In genomic region chr16:57810197-57811024, GRCh38 we compare ENCODE assay signal across 1 cellular context.
A peak's percentile ranks its signal among the peaks of the same experiment; 100 is the strongest.
TF ChIP-seq lines count a peak whose summit lies in the region.

No MANE protein-coding gene starts in this region.

TF ChIP-seq in HepG2, 621 proteins besides CTCF, POLR2A, EP300 and RAD21 (continued from another document and continues in another):
- TF ChIP-seq ZNF781 (CRISPR knock-in tag; IDR thresholded peaks at IDR 0.05; ENCODE audit: borderline replicate concordance, not compliant biosample characterization) (peak; percentile 43), ZFP62 (CRISPR knock-in tag; IDR thresholded peaks at IDR 0.05) (no peak), U2AF2 (IDR thresholded peaks at IDR 0.05; ENCODE audit: low read depth, low read length) (no peak), ZNF362 (CRISPR knock-in tag; IDR thresholded peaks at IDR 0.05; ENCODE audit: borderline replicate concordance) (peak; percentile 49; the same call in 1 of the 2 replicates), REPIN1 (CRISPR knock-in tag; IDR thresholded peaks at IDR 0.05; ENCODE audit: borderline replicate concordance, low read depth) (peak; percentile 71), ZNF75D (CRISPR knock-in tag; IDR thresholded peaks at IDR 0.05; ENCODE audit: borderline replicate concordance) (no peak), MLLT10 (CRISPR knock-in tag; IDR thresholded peaks at IDR 0.05) (no peak), ZNF496 (CRISPR knock-in tag; IDR thresholded peaks at IDR 0.05; ENCODE audit: insufficient replicate concordance) (no peak), TRIM24 (CRISPR knock-in tag; IDR thresholded peaks at IDR 0.05) (no peak), ZBTB46 (CRISPR knock-in tag; IDR thresholded peaks at IDR 0.05; ENCODE audit: borderline replicate concordance) (0 out of 2 replicates have a peak, but pooled peaks have one; percentile 49), CHD4 (IDR thresholded peaks at IDR 0.05; ENCODE audit: borderline replicate concordance, low read length) (peak; percentile 97), KLF12 (CRISPR knock-in tag; IDR thresholded peaks at IDR 0.05; ENCODE audit: borderline replicate concordance) (no peak), MBD4 (IDR thresholded peaks at IDR 0.05; ENCODE audit: borderline replicate concordance, low read length) (no peak), ARNT2 (CRISPR knock-in tag; IDR thresholded peaks at IDR 0.05; ENCODE audit: low read depth) (peak; percentile 91; the same call in 1 of the 2 replicates), YEATS4 (CRISPR knock-in tag; IDR thresholded peaks at IDR 0.05; ENCODE audit: borderline replicate concordance) (0 out of 2 replicates have a peak, but pooled peaks have one; percentile 21), MIER2 (CRISPR knock-in tag; IDR thresholded peaks at IDR 0.05) (no peak), HHEX (CRISPR knock-in tag; IDR thresholded peaks at IDR 0.05) (peak; percentile 25; the same call in 1 of the 2 replicates), ZNF589 (CRISPR knock-in tag; conservative IDR thresholded peaks at IDR 0.05) (no peak), ZNF619 (CRISPR knock-in tag; IDR thresholded peaks at IDR 0.05) (peak; percentile 61; the same call in 1 of the 2 replicates), KAT7 (CRISPR knock-in tag; IDR thresholded peaks at IDR 0.05; ENCODE audit: borderline replicate concordance) (0 out of 2 replicates have a peak, but pooled peaks have one; percentile 42), TAF1 (CRISPR knock-in tag; IDR thresholded peaks at IDR 0.05) (peak; percentile 52; the same call in 1 of the 2 replicates), ZNF558 (CRISPR knock-in tag; IDR thresholded peaks at IDR 0.05; ENCODE audit: borderline replicate concordance) (no peak), GATAD2A (CRISPR knock-in tag; IDR thresholded peaks at IDR 0.05) (peak; percentile 93), ZNF12 (CRISPR knock-in tag; IDR thresholded peaks at IDR 0.05) (no peak; the same call in 1 of the 2 replicates), DNMT1 (CRISPR knock-in tag; IDR thresholded peaks at IDR 0.05) (no peak), NFYB (CRISPR knock-in tag; IDR thresholded peaks at IDR 0.05) (no peak), HDAC2 (CRISPR knock-in tag; IDR thresholded peaks at IDR 0.05) (peak; percentile 81), ZBTB8A (CRISPR knock-in tag; IDR thresholded peaks at IDR 0.05; ENCODE audit: borderline replicate concordance, low read depth) (no peak), NFE2L1 (CRISPR knock-in tag; IDR thresholded peaks at IDR 0.05; ENCODE audit: borderline replicate concordance) (peak; percentile 98), KMT2A (CRISPR knock-in tag; IDR thresholded peaks at IDR 0.05) (0 out of 2 replicates have a peak, but pooled peaks have one; percentile 18), KDM5B (CRISPR knock-in tag; IDR thresholded peaks at IDR 0.05; ENCODE audit: borderline replicate concordance) (peak; percentile 90), ZNF160 (CRISPR knock-in tag; IDR thresholded peaks at IDR 0.05) (no peak), HES4 (CRISPR knock-in tag; IDR thresholded peaks at IDR 0.05; ENCODE audit: borderline replicate concordance) (no peak), ZBTB7B (CRISPR knock-in tag; IDR thresholded peaks at IDR 0.05) (peak; percentile 49; the same call in 1 of the 2 replicates), ZNF615 (CRISPR knock-in tag; IDR thresholded peaks at IDR 0.05; ENCODE audit: borderline replicate concordance) (no peak), CSRNP1 (CRISPR knock-in tag; IDR thresholded peaks at IDR 0.05) (peak; percentile 94), ZNF773 (CRISPR knock-in tag; IDR thresholded peaks at IDR 0.05; ENCODE audit: borderline replicate concordance) (no peak), ZFP82 (CRISPR knock-in tag; IDR thresholded peaks at IDR 0.05; ENCODE audit: borderline replicate concordance) (peak; percentile 88; the same call in 1 of the 2 replicates), ZFP37 (CRISPR knock-in tag; IDR thresholded peaks at IDR 0.05; ENCODE audit: borderline replicate concordance) (no peak), HMGXB4 (CRISPR knock-in tag; IDR thresholded peaks at IDR 0.05; ENCODE audit: borderline replicate concordance in 1 of 2, low read depth in 1 of 2) (peak; percentile 38 to 43; a peak in 1 of 4 replicates), MED13 (CRISPR knock-in tag; IDR thresholded peaks at IDR 0.05) (no peak), ZNF879 (CRISPR knock-in tag; IDR thresholded peaks at IDR 0.05) (no peak), ZNF460 (CRISPR knock-in tag; IDR thresholded peaks at IDR 0.05; ENCODE audit: borderline replicate concordance) (peak; percentile 64; the same call in 1 of the 2 replicates), ZNF124 (CRISPR knock-in tag; IDR thresholded peaks at IDR 0.05) (no peak), KLF11 (CRISPR knock-in tag; IDR thresholded peaks at IDR 0.05) (peak; percentile 66; the same call in 1 of the 2 replicates), MAFK (conservative IDR thresholded peaks at IDR 0.05 in 1 of 2, IDR thresholded peaks at IDR 0.05 in 1 of 2; ENCODE audit: low read length in 2 of 2) (peak; percentile 94 to 99), ZNF225 (CRISPR knock-in tag; IDR thresholded peaks at IDR 0.05) (peak; percentile 73; the same call in 1 of the 2 replicates), ZNF780A (CRISPR knock-in tag; IDR thresholded peaks at IDR 0.05) (0 out of 2 replicates have a peak, but pooled peaks have one; percentile 10), HMG20A (CRISPR knock-in tag; IDR thresholded peaks at IDR 0.05; ENCODE audit: borderline replicate concordance) (peak; percentile 69; the same call in 1 of the 2 replicates), SP4 (CRISPR knock-in tag; IDR thresholded peaks at IDR 0.05) (no peak), ZNF333 (CRISPR knock-in tag; IDR thresholded peaks at IDR 0.05; ENCODE audit: borderline replicate concordance) (no peak), ZNF317 (CRISPR knock-in tag; IDR thresholded peaks at IDR 0.05) (peak; percentile 81; the same call in 1 of the 2 replicates), IKZF4 (CRISPR knock-in tag; IDR thresholded peaks at IDR 0.05; ENCODE audit: borderline replicate concordance, low read depth, not compliant biosample characterization) (no peak), CENPT (CRISPR knock-in tag; IDR thresholded peaks at IDR 0.05; ENCODE audit: low read depth) (no peak), ZMYM4 (CRISPR knock-in tag; IDR thresholded peaks at IDR 0.05) (peak; percentile 68; the same call in 1 of the 2 replicates), PRPF4 (IDR thresholded peaks at IDR 0.05; ENCODE audit: low read depth, low read length, poor library complexity, severe bottlenecking) (no peak)
- TF ChIP-seq, protein P1, sequence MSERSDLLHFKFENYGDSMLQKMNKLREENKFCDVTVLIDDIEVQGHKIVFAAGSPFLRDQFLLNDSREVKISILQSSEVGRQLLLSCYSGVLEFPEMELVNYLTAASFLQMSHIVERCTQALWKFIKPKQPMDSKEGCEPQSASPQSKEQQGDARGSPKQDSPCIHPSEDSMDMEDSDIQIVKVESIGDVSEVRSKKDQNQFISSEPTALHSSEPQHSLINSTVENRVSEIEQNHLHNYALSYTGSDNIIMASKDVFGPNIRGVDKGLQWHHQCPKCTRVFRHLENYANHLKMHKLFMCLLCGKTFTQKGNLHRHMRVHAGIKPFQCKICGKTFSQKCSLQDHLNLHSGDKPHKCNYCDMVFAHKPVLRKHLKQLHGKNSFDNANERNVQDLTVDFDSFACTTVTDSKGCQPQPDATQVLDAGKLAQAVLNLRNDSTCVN (CRISPR knock-in tag; IDR thresholded peaks at IDR 0.05; ENCODE audit: borderline replicate concordance) = peak; percentile 48; the same call in 1 of the 2 replicates
- TF ChIP-seq, protein P2, sequence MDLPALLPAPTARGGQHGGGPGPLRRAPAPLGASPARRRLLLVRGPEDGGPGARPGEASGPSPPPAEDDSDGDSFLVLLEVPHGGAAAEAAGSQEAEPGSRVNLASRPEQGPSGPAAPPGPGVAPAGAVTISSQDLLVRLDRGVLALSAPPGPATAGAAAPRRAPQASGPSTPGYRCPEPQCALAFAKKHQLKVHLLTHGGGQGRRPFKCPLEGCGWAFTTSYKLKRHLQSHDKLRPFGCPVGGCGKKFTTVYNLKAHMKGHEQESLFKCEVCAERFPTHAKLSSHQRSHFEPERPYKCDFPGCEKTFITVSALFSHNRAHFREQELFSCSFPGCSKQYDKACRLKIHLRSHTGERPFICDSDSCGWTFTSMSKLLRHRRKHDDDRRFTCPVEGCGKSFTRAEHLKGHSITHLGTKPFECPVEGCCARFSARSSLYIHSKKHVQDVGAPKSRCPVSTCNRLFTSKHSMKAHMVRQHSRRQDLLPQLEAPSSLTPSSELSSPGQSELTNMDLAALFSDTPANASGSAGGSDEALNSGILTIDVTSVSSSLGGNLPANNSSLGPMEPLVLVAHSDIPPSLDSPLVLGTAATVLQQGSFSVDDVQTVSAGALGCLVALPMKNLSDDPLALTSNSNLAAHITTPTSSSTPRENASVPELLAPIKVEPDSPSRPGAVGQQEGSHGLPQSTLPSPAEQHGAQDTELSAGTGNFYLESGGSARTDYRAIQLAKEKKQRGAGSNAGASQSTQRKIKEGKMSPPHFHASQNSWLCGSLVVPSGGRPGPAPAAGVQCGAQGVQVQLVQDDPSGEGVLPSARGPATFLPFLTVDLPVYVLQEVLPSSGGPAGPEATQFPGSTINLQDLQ (CRISPR knock-in tag; IDR thresholded peaks at IDR 0.05) = no peak
- TF ChIP-seq, protein P3, sequence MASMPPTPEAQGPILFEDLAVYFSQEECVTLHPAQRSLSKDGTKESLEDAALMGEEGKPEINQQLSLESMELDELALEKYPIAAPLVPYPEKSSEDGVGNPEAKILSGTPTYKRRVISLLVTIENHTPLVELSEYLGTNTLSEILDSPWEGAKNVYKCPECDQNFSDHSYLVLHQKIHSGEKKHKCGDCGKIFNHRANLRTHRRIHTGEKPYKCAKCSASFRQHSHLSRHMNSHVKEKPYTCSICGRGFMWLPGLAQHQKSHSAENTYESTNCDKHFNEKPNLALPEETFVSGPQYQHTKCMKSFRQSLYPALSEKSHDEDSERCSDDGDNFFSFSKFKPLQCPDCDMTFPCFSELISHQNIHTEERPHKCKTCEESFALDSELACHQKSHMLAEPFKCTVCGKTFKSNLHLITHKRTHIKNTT (CRISPR knock-in tag; IDR thresholded peaks at IDR 0.05) = no peak
- TF ChIP-seq, protein P4, sequence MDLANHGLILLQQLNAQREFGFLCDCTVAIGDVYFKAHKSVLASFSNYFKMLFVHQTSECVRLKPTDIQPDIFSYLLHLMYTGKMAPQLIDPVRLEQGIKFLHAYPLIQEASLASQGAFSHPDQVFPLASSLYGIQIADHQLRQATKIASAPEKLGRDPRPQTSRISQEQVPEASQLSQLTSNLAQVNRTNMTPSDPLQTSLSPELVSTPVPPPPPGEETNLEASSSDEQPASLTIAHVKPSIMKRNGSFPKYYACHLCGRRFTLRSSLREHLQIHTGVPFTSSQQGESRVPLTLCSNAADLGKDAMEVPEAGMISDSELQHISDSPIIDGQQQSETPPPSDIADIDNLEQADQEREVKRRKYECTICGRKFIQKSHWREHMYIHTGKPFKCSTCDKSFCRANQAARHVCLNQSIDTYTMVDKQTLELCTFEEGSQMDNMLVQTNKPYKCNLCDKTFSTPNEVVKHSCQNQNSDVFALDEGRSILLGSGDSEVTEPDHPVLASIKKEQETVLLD (CRISPR knock-in tag; IDR thresholded peaks at IDR 0.05; ENCODE audit: low read depth) = no peak
- TF ChIP-seq, protein P5, sequence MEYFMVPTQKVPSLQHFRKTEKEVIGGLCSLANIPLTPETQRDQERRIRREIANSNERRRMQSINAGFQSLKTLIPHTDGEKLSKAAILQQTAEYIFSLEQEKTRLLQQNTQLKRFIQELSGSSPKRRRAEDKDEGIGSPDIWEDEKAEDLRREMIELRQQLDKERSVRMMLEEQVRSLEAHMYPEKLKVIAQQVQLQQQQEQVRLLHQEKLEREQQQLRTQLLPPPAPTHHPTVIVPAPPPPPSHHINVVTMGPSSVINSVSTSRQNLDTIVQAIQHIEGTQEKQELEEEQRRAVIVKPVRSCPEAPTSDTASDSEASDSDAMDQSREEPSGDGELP (IDR thresholded peaks at IDR 0.05; ENCODE audit: borderline replicate concordance, low read depth) = peak; percentile 93
